28 cellular contexts compared by ENCODE assay signal in the genomic region with DNA sequence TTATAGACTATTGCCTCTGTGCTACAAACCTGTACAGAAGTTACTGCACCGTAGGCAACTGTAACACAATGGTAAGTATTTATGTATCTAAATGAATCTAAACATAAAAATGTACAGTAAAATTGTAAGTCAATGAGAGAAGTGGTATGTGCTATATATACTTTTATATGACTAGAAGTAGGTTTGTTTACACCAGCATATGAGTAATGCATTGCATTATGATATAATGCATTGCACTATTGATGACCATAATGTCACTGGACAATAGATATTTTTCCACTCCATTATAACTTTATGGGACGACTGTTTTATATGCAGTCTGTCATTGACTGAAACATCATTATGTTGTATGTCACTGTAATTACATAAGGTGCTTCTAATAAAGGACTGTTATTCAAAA.
"Had no signal": no experiment of that assay in that cellular context is flagged by ENCODE, and none has a peak within 500 bp of the region (broad histone marks: within the 10 kb centered on the region; RNA-seq: fewer than 3 reads in every experiment).

No MANE protein-coding gene starts in this region.

- H3K9me3 Mint-ChIP-seq: activated CD4-positive, alpha-beta memory T cell treated with anti-CD3 and anti-CD28 coated beads, Interleukin-2, amount 10 ng/mL, durations not matched to agents 7 days and 5 days; activated naive CD4-positive, alpha-beta T cell treated with anti-CD3 and anti-CD28 coated beads, Interleukin-2, amount 10 ng/mL, durations not matched to agents 7 days and 5 days had no signal

- H3K27ac Mint-ChIP-seq: activated CD4-positive, alpha-beta memory T cell treated with anti-CD3 and anti-CD28 coated beads, Interleukin-2, amount 10 ng/mL, durations not matched to agents 7 days and 5 days; activated CD8-positive, alpha-beta memory T cell treated with anti-CD3 and anti-CD28 coated beads, Interleukin-2, amount 10 ng/mL, durations not matched to agents 7 days and 5 days; activated naive CD4-positive, alpha-beta T cell treated with anti-CD3 and anti-CD28 coated beads, Interleukin-2, amount 10 ng/mL, durations not matched to agents 7 days and 5 days; activated naive CD8-positive, alpha-beta T cell had no signal

- H3K27ac ChIP-seq: brain microvascular endothelial cell, SJCRH30, SK-N-MC, WERI-Rb-1 had no signal

- H3K4me3 Mint-ChIP-seq: activated CD4-positive, alpha-beta memory T cell treated with anti-CD3 and anti-CD28 coated beads, Interleukin-2, amount 10 ng/mL, durations not matched to agents 7 days and 5 days; activated CD8-positive, alpha-beta memory T cell treated with anti-CD3 and anti-CD28 coated beads, Interleukin-2, amount 10 ng/mL, durations not matched to agents 7 days and 5 days; activated naive CD4-positive, alpha-beta T cell treated with anti-CD3 and anti-CD28 coated beads, Interleukin-2, amount 10 ng/mL, durations not matched to agents 7 days and 5 days; activated naive CD8-positive, alpha-beta T cell had no signal

- H3K36me3 ChIP-seq: brain microvascular endothelial cell, SJCRH30, WERI-Rb-1 had no signal

- H3K9me3 ChIP-seq: SJCRH30 had no signal

- H3K27me3 Mint-ChIP-seq: activated CD4-positive, alpha-beta memory T cell treated with anti-CD3 and anti-CD28 coated beads, Interleukin-2, amount 10 ng/mL, durations not matched to agents 7 days and 5 days; activated naive CD4-positive, alpha-beta T cell treated with anti-CD3 and anti-CD28 coated beads, Interleukin-2, amount 10 ng/mL, durations not matched to agents 7 days and 5 days; activated naive CD8-positive, alpha-beta T cell had no signal

- H3K4me3 ChIP-seq: SJCRH30, SK-N-MC had no signal

- DNase-seq: activated CD4-positive, alpha-beta memory T cell treated with anti-CD3 and anti-CD28 coated beads, Interleukin-2, amount 10 ng/mL, durations not matched to agents 7 days and 5 days; activated CD4-positive, alpha-beta T cell treated with anti-CD3 and anti-CD28 coated beads for 1 hour; activated CD4-positive, alpha-beta T cell treated with anti-CD3 and anti-CD28 coated beads for 48 hours; activated CD4-positive, CD25-positive, alpha-beta regulatory T cell; activated CD8-positive, alpha-beta memory T cell treated with anti-CD3 and anti-CD28 coated beads for 24 hours; activated CD8-positive, alpha-beta memory T cell treated with anti-CD3 and anti-CD28 coated beads, Interleukin-2, amount 10 ng/mL, durations not matched to agents 7 days and 5 days; activated CD8-positive, alpha-beta memory T cell treated with anti-CD3 and anti-CD28 coated beads, Interleukin-2, amount 50 U/mL, for 48 hours; activated effector memory CD4-positive, alpha-beta T cell treated with Interleukin-2 at 50 U/mL for 16 hours; activated naive CD4-positive, alpha-beta T cell treated with anti-CD3 and anti-CD28 coated beads, Interleukin-2, amount 10 ng/mL, durations not matched to agents 7 days and 5 days; activated T-cell treated with anti-CD3 and anti-CD28 coated beads, Interleukin-2, amount 50 U/mL, for 48 hours; amniotic stem cell; aorta; brain microvascular endothelial cell; cerebellar nuclear complex; MV-4-11; NCI-H1092; NCI-H1436 treated with DMSO at 0.1 percent for 48 hours; NCI-H1694 treated with DMSO at 0.1 percent for 48 hours; NCI-H2029; NCI-H345; NCI-H524 treated with DMSO at 0.1 percent for 48 hours; NK-92 treated with Interleukin-12 subunit alpha and Interleukin-12 subunit beta, amount 100 ng/mL, for 24 hours; SHP77; SJCRH30; T1000; WERI-Rb-1 had no signal

- H3K36me3 Mint-ChIP-seq: activated CD8-positive, alpha-beta memory T cell treated with anti-CD3 and anti-CD28 coated beads, Interleukin-2, amount 10 ng/mL, durations not matched to agents 7 days and 5 days; activated naive CD4-positive, alpha-beta T cell treated with anti-CD3 and anti-CD28 coated beads, Interleukin-2, amount 10 ng/mL, durations not matched to agents 7 days and 5 days; activated naive CD8-positive, alpha-beta T cell had no signal

- H3K27me3 ChIP-seq: brain microvascular endothelial cell, SJCRH30 had no signal
